13 cellular contexts compared by ENCODE assay signal in genomic region chr1:161706116-161706482, GRCh38.
DNase-seq lines count a peak whose midpoint lies in the region; ATAC-seq and TF ChIP-seq lines count a peak whose summit lies in the region.
"Had no signal": no experiment of that assay in that cellular context is flagged by ENCODE, and none has a peak within 500 bp of the region (broad histone marks: within the 10 kb centered on the region; RNA-seq: fewer than 3 reads in every experiment).

No MANE protein-coding gene starts in this region.

- H3K4me2 ChIP-seq in OCI-LY3 (ENCODE audit: low read length): peak overlapping the region; percentile 80

- H3K27ac ChIP-seq in OCI-LY3 (ENCODE audit: low read length): peak overlapping the region; percentile 91

- peaks cover 4% of the 10 kb centered on the region for H3K36me3 ChIP-seq in OCI-LY3 (replicated peaks; ENCODE audit: low read depth, low read length)

- DNase-seq in AG09309 (ENCODE audit: low read depth) (peak; percentile 37), fibroblast of mammary gland (ENCODE audit: low read depth) (peak; percentile 88), LoVo (ENCODE audit: low spot score) (no peak), T-helper 2 cell (no peak), head of caudate nucleus (no peak)
- DNase-seq: activated CD8-positive, alpha-beta memory T cell treated with anti-CD3 and anti-CD28 coated beads for 24 hours; activated naive CD4-positive, alpha-beta T cell treated with anti-CD3 and anti-CD28 coated beads, Interleukin-2, amount 50 U/mL, for 16 hours; midbrain; NCI-H1694 treated with DMSO at 0.1 percent for 48 hours; T1000 had no signal

- H3K9me3 ChIP-seq in OCI-LY3 (ENCODE audit: insufficient read depth, low read length): no peaks in the 10 kb centered on the region

- TF ChIP-seq CTCF in AG09309 (IDR thresholded peaks at IDR 0.05; ENCODE audit: control insufficient read depth, insufficient read depth, low read depth, low read length, missing control alignments) (no peak), OCI-LY3 (IDR thresholded peaks at IDR 0.05; ENCODE audit: low read depth, low read length) (no peak), fibroblast of mammary gland (conservative IDR thresholded peaks at IDR 0.05; ENCODE audit: control insufficient read depth, insufficient read depth, low read depth, low read length) (no peak)

- no peaks in the 10 kb centered on the region for H3K27me3 ChIP-seq in OCI-LY3 (ENCODE audit: low read depth, low read length)

- peaks cover 65% of the 10 kb centered on the region for H3K4me1 ChIP-seq in OCI-LY3 (ENCODE audit: low read length)

- H3K9ac ChIP-seq in OCI-LY3 (ENCODE audit: low read length): peak overlapping the region; percentile 61

- peaks cover 14% of the 10 kb centered on the region for H3K79me2 ChIP-seq in OCI-LY3 (ENCODE audit: low read length)

- ATAC-seq in GM18520 (IDR thresholded peaks at IDR 0.05; ENCODE audit: unreplicated experiment) (peak; percentile 3), HG03095 (IDR thresholded peaks at IDR 0.05; ENCODE audit: unreplicated experiment) (no peak)

- no peak overlapping the region for H2AFZ ChIP-seq in OCI-LY3 (ENCODE audit: low read depth, low read length)

- H4K20me1 ChIP-seq in OCI-LY3 (ENCODE audit: insufficient read depth, low read length): no peaks in the 10 kb centered on the region

- H3K4me3 ChIP-seq in AG09309 (ENCODE audit: control insufficient read depth, low read depth, low read length) (no peak overlapping the region), OCI-LY3 (ENCODE audit: low read length) (peak overlapping the region; percentile 62), fibroblast of mammary gland (ENCODE audit: control insufficient read depth, low read depth, low read length) (no peak overlapping the region)

- intact Hi-C loops in head of caudate nucleus (cut with DNase I): no loop called here

Comparison
In these comparisons a context has a peak if more than half of its experiments do, and no peak if none do; other contexts are left out.
1. DNase-seq: peak in AG09309 (single experiment) and fibroblast of mammary gland (single experiment); none in LoVo (single experiment), T-helper 2 cell (0 of 5) and head of caudate nucleus (0 of 42).